Comparison of ENCODE assay signal across 16 cellular contexts in the genomic region with DNA sequence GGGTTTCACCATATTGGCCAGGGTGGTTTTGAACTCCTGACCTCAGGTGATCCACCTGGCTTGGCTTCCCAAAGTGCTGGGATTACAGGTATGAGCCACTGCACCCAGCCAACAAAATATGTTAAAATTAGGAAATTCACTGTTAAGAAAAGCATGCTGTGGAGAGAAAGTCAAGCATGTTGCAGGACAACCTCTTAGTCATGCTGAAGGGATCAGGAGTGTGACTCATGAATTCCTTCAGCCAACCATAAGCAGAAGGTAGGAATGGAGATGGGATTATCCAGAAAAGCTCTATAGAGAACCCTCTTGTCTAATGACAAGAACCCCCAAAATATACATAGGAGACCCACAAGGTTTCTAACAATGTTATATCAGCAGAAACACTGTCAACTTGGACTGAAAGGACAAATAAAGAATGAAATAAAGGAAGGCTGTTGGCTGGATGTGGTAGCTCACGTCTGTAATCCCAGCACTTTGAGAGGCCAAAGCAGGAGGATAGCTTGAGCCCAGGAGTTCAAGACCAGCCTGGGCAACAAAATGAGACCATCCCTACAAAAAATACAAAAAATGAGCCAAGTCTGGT. TPM values are rescaled to one million over a fixed set of nuclear protein-coding genes. Genes with fewer than 3 reads are reported as not detected.
DNase-seq lines count a peak whose midpoint lies in the region; ATAC-seq, FAIRE-seq and TF ChIP-seq lines count a peak whose summit lies in the region.
"Had no signal": no experiment of that assay in that cellular context is flagged by ENCODE, and none has a peak within 500 bp of the region (broad histone marks: within the 10 kb centered on the region; RNA-seq: fewer than 3 reads in every experiment).

No MANE protein-coding gene starts in this region.

- ATAC-seq in IMR-90 (ENCODE audit: low read depth): peak; percentile 74
- no peak for ATAC-seq in gastrocnemius medialis
- no peak for ATAC-seq in GM21825 (IDR thresholded peaks at IDR 0.05; ENCODE audit: unreplicated experiment)

- H3K36me3 Mint-ChIP-seq in Calu3 (ENCODE audit: insufficient read depth, unreplicated experiment): peaks cover 10% of the 10 kb centered on the region
- H3K36me3 Mint-ChIP-seq in activated T-helper 1 cell treated with anti-CD3 and anti-CD28 coated beads, Interleukin-12 subunit alpha, Interleukin-12 subunit beta, Interleukin-2, Interleukin-4 antibody, amounts not matched to agents 30 ng/mL and 10 ng/mL and 1 ng/mL, durations not matched to agents 14 hours and 24 hours and 36 hours (ENCODE audit: low read depth): peaks cover 11% of the 10 kb centered on the region

- WGBS in IMR-90 (ENCODE audit: extremely low coverage in 2 of 2, insufficient read length in 1 of 2), 2 experiments: no CpG with 5 or more reads among the region's 1 CpG
- 100% methylated on average over 1 of the region's 1 CpG for WGBS in mesenchymal stem cell

- CTCF ChIA-PET in Calu3 (lab: Charles Lee): no interaction called here
- CTCF ChIA-PET in IMR-90 (lab: Yijun Ruan, JAX): interaction anchor here (0.7 kb wide), 1 partner anchor 188 kb away, joined by 3 read pairs; no protein-coding TSS in a partner anchor

- TF ChIP-seq CTCF in Calu3 (IDR thresholded peaks at IDR 0.05; ENCODE audit: unreplicated experiment) (no peak), IMR-90 (conservative IDR thresholded peaks at IDR 0.05; ENCODE audit: low read depth, low read length) (no peak), bronchial epithelial cell (IDR thresholded peaks at IDR 0.05; ENCODE audit: insufficient read depth, low read length, severe bottlenecking) (no peak), gastrocnemius medialis (IDR thresholded peaks at IDR 0.05 in 4 of 5, conservative IDR thresholded peaks at IDR 0.05 in 1 of 5) (no peak)

- no peaks in the 10 kb centered on the region for H3K27me3 ChIP-seq in IMR-90 (ENCODE audit: control insufficient read depth, insufficient read depth, low read length)
- no peaks in the 10 kb centered on the region for H3K27me3 ChIP-seq in bronchial epithelial cell (ENCODE audit: control insufficient read depth, insufficient read depth, low read length)
- H3K27me3 ChIP-seq in mesenchymal stem cell (ENCODE audit: control insufficient read depth in 1 of 2, insufficient read depth in 1 of 2, low read length in 2 of 2): no peaks in the 10 kb centered on the region
- H3K27me3 ChIP-seq in gastrocnemius medialis: no peaks in the 10 kb centered on the region

- intact Hi-C loops in Calu3 (cut with micrococcal nuclease; ENCODE audit: unreplicated experiment) (no loop called here), IMR-90 (cut with micrococcal nuclease) (no loop called here), gastrocnemius medialis (cut with DNase I; ENCODE audit: low total_unique reads) (no loop called here)
- intact Hi-C loops in activated T-helper 1 cell treated with anti-CD3 and anti-CD28 coated beads, Interleukin-12 subunit alpha, Interleukin-12 subunit beta, Interleukin-2, Interleukin-4 antibody, amounts not matched to agents 30 ng/mL and 10 ng/mL and 1 ng/mL, durations not matched to agents 14 hours and 24 hours and 36 hours (cut with micrococcal nuclease): no loop called here

- no peak overlapping the region for H3K4me3 Mint-ChIP-seq in Calu3 (ENCODE audit: low read depth, unreplicated experiment)
- H3K4me3 Mint-ChIP-seq in activated T-helper 1 cell treated with anti-CD3 and anti-CD28 coated beads, Interleukin-12 subunit alpha, Interleukin-12 subunit beta, Interleukin-2, Interleukin-4 antibody, amounts not matched to agents 30 ng/mL and 10 ng/mL and 1 ng/mL, durations not matched to agents 14 hours and 24 hours and 36 hours: no peak overlapping the region
- H3K4me3 Mint-ChIP-seq: activated CD4-positive, alpha-beta memory T cell treated with anti-CD3 and anti-CD28 coated beads, Interleukin-2, amount 10 ng/mL, durations not matched to agents 7 days and 5 days; T-helper 2 cell treated with Interferon-gamma antibody and Interleukin-4, amounts not matched to agents 5 μg/mL and 100 μg/mL, for 36 hours had no signal

- H2BK12ac ChIP-seq in mesenchymal stem cell (ENCODE audit: low read length in 2 of 2): no peak overlapping the region

- H3K9me3 Mint-ChIP-seq in Calu3 (ENCODE audit: low read depth, unreplicated experiment): peaks cover 18% of the 10 kb centered on the region
- H3K9me3 Mint-ChIP-seq in activated T-helper 1 cell treated with anti-CD3 and anti-CD28 coated beads, Interleukin-12 subunit alpha, Interleukin-12 subunit beta, Interleukin-2, Interleukin-4 antibody, amounts not matched to agents 30 ng/mL and 10 ng/mL and 1 ng/mL, durations not matched to agents 14 hours and 24 hours and 36 hours: peaks cover 18% of the 10 kb centered on the region

- no peak overlapping the region for H2AK9ac ChIP-seq in IMR-90 (replicated peaks; ENCODE audit: low read depth, low read length, poor library complexity)

- H3K23ac ChIP-seq in IMR-90 (ENCODE audit: low read depth, low read length): no peak overlapping the region
- H3K23ac ChIP-seq in mesenchymal stem cell (ENCODE audit: low read length in 2 of 2): no peak overlapping the region

- H3K4me1 ChIP-seq in IMR-90 (ENCODE audit: control insufficient read depth, insufficient read depth, low read length): peaks cover 3% of the 10 kb centered on the region; the same call in 1 of the 2 replicates
- H3K4me1 ChIP-seq in mesenchymal stem cell (ENCODE audit: control insufficient read depth, insufficient read depth, low read depth, low read length): no peaks in the 10 kb centered on the region
- peaks cover 12% of the 10 kb centered on the region in 2 donors for H3K4me1 ChIP-seq in gastrocnemius medialis

- no peak overlapping the region for H2BK120ac ChIP-seq in IMR-90 (ENCODE audit: low read depth, low read length)
- H2BK120ac ChIP-seq in mesenchymal stem cell (ENCODE audit: low read depth, low read length): no peak overlapping the region

- H3K4me2 ChIP-seq in IMR-90 (ENCODE audit: low read depth, low read length) (no peak overlapping the region), mesenchymal stem cell (ENCODE audit: low read length, poor library complexity, severe bottlenecking) (no peak overlapping the region)

- H3K9me3 ChIP-seq in IMR-90 (ENCODE audit: control insufficient read depth, insufficient read depth, low read length) (peaks cover 7% of the 10 kb centered on the region), mesenchymal stem cell (ENCODE audit: control insufficient read depth, low read length) (peaks cover 21% of the 10 kb centered on the region), gastrocnemius medialis (peaks cover 0 to 5% (median 0%) of the 10 kb centered on the region in 3 donors)
- H3K9me3 ChIP-seq: thoracic aorta had no signal

- H3K14ac ChIP-seq in IMR-90 (replicated peaks; ENCODE audit: low read depth, low read length) (no peak overlapping the region), mesenchymal stem cell (ENCODE audit: low read length in 2 of 2) (no peak overlapping the region)

- H4K91ac ChIP-seq in IMR-90 (ENCODE audit: insufficient read depth, low read depth, low read length) (no peak overlapping the region), mesenchymal stem cell (ENCODE audit: low read length) (no peak overlapping the region)

- H2AFZ ChIP-seq in IMR-90 (replicated peaks; ENCODE audit: low read length, poor library complexity): no peak overlapping the region
- no peak overlapping the region for H2AFZ ChIP-seq in mesenchymal stem cell (ENCODE audit: low read depth, low read length)

- H3K36me3 ChIP-seq in IMR-90 (ENCODE audit: control insufficient read depth, insufficient read depth, low read length): peaks cover 2% of the 10 kb centered on the region
- no peaks in the 10 kb centered on the region for H3K36me3 ChIP-seq in bronchial epithelial cell (ENCODE audit: control insufficient read depth, insufficient read depth, low read length)
- no peaks in the 10 kb centered on the region for H3K36me3 ChIP-seq in mesenchymal stem cell (ENCODE audit: control insufficient read depth in 1 of 2, insufficient read depth in 2 of 2, low read depth in 1 of 2, low read length in 2 of 2)
- H3K36me3 ChIP-seq in gastrocnemius medialis: no peaks in the 10 kb centered on the region
- H3K36me3 ChIP-seq: thoracic aorta had no signal

- H3K4me3 ChIP-seq in IMR-90 (ENCODE audit: insufficient read depth, low read depth, low read length) (no peak overlapping the region), bronchial epithelial cell (ENCODE audit: low read depth, low read length) (no peak overlapping the region), mesenchymal stem cell (ENCODE audit: insufficient read depth in 1 of 2, low read depth in 1 of 2, low read length in 2 of 2) (no peak overlapping the region), gastrocnemius medialis (no peak overlapping the region)
- H3K4me3 ChIP-seq: thoracic aorta had no signal

- H2BK5ac ChIP-seq in IMR-90 (ENCODE audit: low read depth, low read length, poor library complexity, severe bottlenecking): no peak overlapping the region
- H2BK5ac ChIP-seq in mesenchymal stem cell (ENCODE audit: low read depth, low read length, poor library complexity, severe bottlenecking): no peak overlapping the region

- peaks cover 17% of the 10 kb centered on the region for H3K4me1 Mint-ChIP-seq in Calu3 (ENCODE audit: low read depth, unreplicated experiment)
- no peaks in the 10 kb centered on the region for H3K4me1 Mint-ChIP-seq in activated T-helper 1 cell treated with anti-CD3 and anti-CD28 coated beads, Interleukin-12 subunit alpha, Interleukin-12 subunit beta, Interleukin-2, Interleukin-4 antibody, amounts not matched to agents 30 ng/mL and 10 ng/mL and 1 ng/mL, durations not matched to agents 14 hours and 24 hours and 36 hours (ENCODE audit: low read depth)

- peak overlapping the region; percentile 33 for H3K27ac Mint-ChIP-seq in Calu3 (ENCODE audit: unreplicated experiment)
- no peak overlapping the region for H3K27ac Mint-ChIP-seq in activated T-helper 1 cell treated with anti-CD3 and anti-CD28 coated beads, Interleukin-12 subunit alpha, Interleukin-12 subunit beta, Interleukin-2, Interleukin-4 antibody, amounts not matched to agents 30 ng/mL and 10 ng/mL and 1 ng/mL, durations not matched to agents 14 hours and 24 hours and 36 hours
- H3K27ac Mint-ChIP-seq: activated CD4-positive, alpha-beta memory T cell treated with anti-CD3 and anti-CD28 coated beads, Interleukin-2, amount 10 ng/mL, durations not matched to agents 7 days and 5 days; T-helper 2 cell treated with Interferon-gamma antibody and Interleukin-4, amounts not matched to agents 5 μg/mL and 100 μg/mL, for 36 hours had no signal

- BruUV-seq in Calu3 (replicated peaks; lab: Mats Ljungman, UMichigan) (no TSS peak), IMR-90 (replicated peaks; lab: Mats Ljungman, UMichigan) (no TSS peak)

- H4K5ac ChIP-seq in IMR-90 (ENCODE audit: low read depth, low read length): no peak overlapping the region

- dilution Hi-C loops in IMR-90 (cut with HindIII; ENCODE audit: low sequenced_read_pairs, unreplicated experiment): no loop called here

- DNase-seq in Calu3 (no peak), IMR-90 (peak; percentile 80), bronchial epithelial cell (ENCODE audit: low read depth) (peak; percentile 88), mesenchymal stem cell (peak; percentile 51), GM19240 (ENCODE audit: insufficient read length, low spot score) (no peak), gastrocnemius medialis (no peak)
- DNase-seq in activated T-helper 1 cell treated with anti-CD3 and anti-CD28 coated beads, Interleukin-12 subunit alpha, Interleukin-12 subunit beta, Interleukin-2, Interleukin-4 antibody, amounts not matched to agents 30 ng/mL and 10 ng/mL and 1 ng/mL, durations not matched to agents 14 hours and 24 hours and 36 hours (ENCODE audit: low spot score): no peak
- DNase-seq: activated CD4-positive, alpha-beta memory T cell treated with anti-CD3 and anti-CD28 coated beads, Interleukin-2, amount 10 ng/mL, durations not matched to agents 7 days and 5 days; activated effector memory CD4-positive, alpha-beta T cell treated with anti-CD3 and anti-CD28 coated beads, Interleukin-2, amount 50 U/mL, for 16 hours; NCI-H1092; stimulated activated CD4-positive, alpha-beta T cell treated with anti-CD3 and anti-CD28 coated beads, Interleukin-12 subunit alpha, Interleukin-12 subunit beta, amount 100 ng/mL, for 4 hours had no signal

- H4K8ac ChIP-seq in IMR-90 (ENCODE audit: low read depth in 2 of 2, low read length in 2 of 2): no peak overlapping the region
- H4K8ac ChIP-seq in mesenchymal stem cell (ENCODE audit: low read length): no peak overlapping the region

- H3K79me1 ChIP-seq in IMR-90 (ENCODE audit: low read depth in 1 of 2, low read length in 2 of 2): peaks cover 6 to 74% of the 10 kb centered on the region in 2 experiments
- H3K79me1 ChIP-seq in mesenchymal stem cell (replicated peaks; ENCODE audit: low read length, poor library complexity, severe bottlenecking): peaks cover 6% of the 10 kb centered on the region

- H3K27me3 Mint-ChIP-seq in Calu3 (ENCODE audit: unreplicated experiment): no peaks in the 10 kb centered on the region
- H3K27me3 Mint-ChIP-seq in activated T-helper 1 cell treated with anti-CD3 and anti-CD28 coated beads, Interleukin-12 subunit alpha, Interleukin-12 subunit beta, Interleukin-2, Interleukin-4 antibody, amounts not matched to agents 30 ng/mL and 10 ng/mL and 1 ng/mL, durations not matched to agents 14 hours and 24 hours and 36 hours (ENCODE audit: insufficient read depth): no peaks in the 10 kb centered on the region
- H3K27me3 Mint-ChIP-seq: activated CD4-positive, alpha-beta memory T cell treated with anti-CD3 and anti-CD28 coated beads, Interleukin-2, amount 10 ng/mL, durations not matched to agents 7 days and 5 days had no signal

- no peak overlapping the region for H3K9ac ChIP-seq in IMR-90 (ENCODE audit: low read depth, low read length)
- no peak overlapping the region for H3K9ac ChIP-seq in mesenchymal stem cell (ENCODE audit: low read length)

- POLR2A ChIA-PET in IMR-90 (lab: Charles Lee; ENCODE audit: unreplicated experiment): no interaction called here

- TF ChIP-seq RAD21 in IMR-90 (IDR thresholded peaks at IDR 0.05; ENCODE audit: low read length): no peak

- in situ Hi-C loops in IMR-90 (cut with MboI; ENCODE audit: low sequenced_read_pairs) (no loop called here), gastrocnemius medialis (cut with MboI; ENCODE audit: low sequenced_read_pairs in 4 of 4) (no loop called here)

- H3K18ac ChIP-seq in IMR-90 (ENCODE audit: low read depth, low read length): no peak overlapping the region
- no peak overlapping the region for H3K18ac ChIP-seq in mesenchymal stem cell (ENCODE audit: low read depth in 1 of 2, low read length in 2 of 2)

- no peak overlapping the region for H2BK20ac ChIP-seq in IMR-90 (ENCODE audit: low read depth, low read length)

- FAIRE-seq in bronchial epithelial cell (lab: Jason Lieb, UNC): no peak

- H2BK15ac ChIP-seq in IMR-90 (ENCODE audit: low read depth, low read length): no peak overlapping the region
- H2BK15ac ChIP-seq in mesenchymal stem cell (ENCODE audit: low read depth, poor library complexity, severe bottlenecking): no peak overlapping the region

- H3K56ac ChIP-seq in IMR-90 (ENCODE audit: extremely low read depth, insufficient read depth, low read length): no peak overlapping the region

- H3K27ac ChIP-seq in IMR-90 (ENCODE audit: insufficient read depth, low read length) (no peak overlapping the region), mesenchymal stem cell (ENCODE audit: low read length, poor library complexity, severe bottlenecking) (no peak overlapping the region), gastrocnemius medialis (no peak overlapping the region)
- H3K27ac ChIP-seq: thoracic aorta had no signal

- H4K20me1 ChIP-seq in IMR-90 (ENCODE audit: insufficient read depth, low read length): peaks cover 80% of the 10 kb centered on the region

- TF ChIP-seq POLR2A in IMR-90 (IDR thresholded peaks at IDR 0.05; ENCODE audit: low read depth, low read length) (no peak), gastrocnemius medialis (IDR thresholded peaks at IDR 0.05) (no peak)

- H3K9me1 ChIP-seq in IMR-90 (ENCODE audit: insufficient read depth, low read length): peaks cover 5% of the 10 kb centered on the region; the same call in 1 of the 2 replicates

- H3K4ac ChIP-seq in IMR-90 (ENCODE audit: low read depth, low read length): no peak overlapping the region
- no peak overlapping the region for H3K4ac ChIP-seq in mesenchymal stem cell (ENCODE audit: low read depth in 1 of 2, low read length in 2 of 2)

- no peak overlapping the region; the same call in 1 of the 2 replicates for H2AK5ac ChIP-seq in IMR-90 (ENCODE audit: low read depth, low read length)
- no peak overlapping the region for H2AK5ac ChIP-seq in mesenchymal stem cell (ENCODE audit: low read length, severe bottlenecking)

RNA-seq across cellular contexts. Expression of a gene that starts 16.0 kb away (rescaled TPM):
- total RNA-seq in Calu3 (2022): 47.4 and 54.1 TPM in 2 replicates
- total RNA-seq in IMR-90 (2012; rRNA removed): 12.5 and 15.3 TPM in 2 replicates
- polyA plus RNA-seq in IMR-90 (2012; rRNA removed): 17.1 and 17.2 TPM in 2 replicates
- polyA plus RNA-seq in IMR-90 (2012; cell fraction: cytosol; rRNA removed): 27.6 and 38.8 TPM in 2 replicates
- 38.3 and 56.9 TPM in 2 replicates for polyA plus RNA-seq in IMR-90 (2012; cell fraction: nucleus; rRNA removed; ENCODE audit: low replicate concordance)
- 23.9 and 25.3 TPM in 2 replicates for total RNA-seq in bronchial epithelial cell
- 17.0 TPM for polyA plus RNA-seq in mesenchymal stem cell (2013, experiment 1 of 2)
- polyA plus RNA-seq in mesenchymal stem cell (2013, experiment 2 of 2): 16.5 TPM
- total RNA-seq in gastrocnemius medialis: 10 to 100 TPM; 13.7 to 31.3 (median 22.2) TPM
- total RNA-seq in activated T-helper 1 cell treated with anti-CD3 and anti-CD28 coated beads, Interleukin-12 subunit alpha, Interleukin-12 subunit beta, Interleukin-2, Interleukin-4 antibody, amounts not matched to agents 30 ng/mL and 10 ng/mL and 1 ng/mL, durations not matched to agents 14 hours and 24 hours and 36 hours: 47.4 and 47.8 TPM in 2 replicates

RNA-seq across cellular contexts. Expression of a gene that starts 58.7 kb away (rescaled TPM):
- total RNA-seq in Calu3 (2022) (not detected in 2 replicates), IMR-90 (2012; rRNA removed) (1.4 and 1.7 TPM in 2 replicates), bronchial epithelial cell (not detected in 2 replicates), gastrocnemius medialis (under 1 TPM in 1 of 4 donors, not detected in 3; 0.95 TPM)
- polyA plus RNA-seq in IMR-90 (2012; rRNA removed): 3.2 and 3.5 TPM in 2 replicates
- 0.79 and 4.5 TPM in 2 replicates for polyA plus RNA-seq in IMR-90 (2012; cell fraction: cytosol; rRNA removed)
- 2.0 TPM in 2 replicates for polyA plus RNA-seq in IMR-90 (2012; cell fraction: nucleus; rRNA removed; ENCODE audit: low replicate concordance)
- polyA plus RNA-seq in mesenchymal stem cell (2013, experiment 1 of 2): 0.76 TPM
- polyA plus RNA-seq in mesenchymal stem cell (2013, experiment 2 of 2): 0.48 TPM
- total RNA-seq in activated T-helper 1 cell treated with anti-CD3 and anti-CD28 coated beads, Interleukin-12 subunit alpha, Interleukin-12 subunit beta, Interleukin-2, Interleukin-4 antibody, amounts not matched to agents 30 ng/mL and 10 ng/mL and 1 ng/mL, durations not matched to agents 14 hours and 24 hours and 36 hours: not detected in 2 replicates
- total RNA-seq: activated CD4-positive, alpha-beta memory T cell treated with anti-CD3 and anti-CD28 coated beads, Interleukin-2, amount 10 ng/mL, durations not matched to agents 7 days and 5 days; lung microvascular endothelial cell; omental fat pad had no signal

Comparison
In these comparisons a context has a peak if more than half of its experiments do, and no peak if none do; other contexts are left out.
1. DNase-seq: peak in IMR-90 (single experiment), bronchial epithelial cell (single experiment) and mesenchymal stem cell (single experiment); none in Calu3 (single experiment), GM19240 (single experiment), gastrocnemius medialis (0 of 2) and activated T-helper 1 cell treated with anti-CD3 and anti-CD28 coated beads, Interleukin-12 subunit alpha, Interleukin-12 subunit beta, Interleukin-2, Interleukin-4 antibody, amounts not matched to agents 30 ng/mL and 10 ng/mL and 1 ng/mL, durations not matched to agents 14 hours and 24 hours and 36 hours (single experiment).